ENCODE assay signal across 3 cellular contexts in genomic region chr14:74501691-74502090, GRCh38.
TF ChIP-seq lines count a peak whose summit lies in the region.

No MANE protein-coding gene starts in this region.

TF ChIP-seq in HepG2, 621 proteins besides CTCF, POLR2A, EP300 and RAD21:
- no peak for TF ChIP-seq ZNF569 (CRISPR knock-in tag; IDR thresholded peaks at IDR 0.05; ENCODE audit: borderline replicate concordance)
- no peak for TF ChIP-seq NKX3-1 (CRISPR knock-in tag; IDR thresholded peaks at IDR 0.05)
- TF ChIP-seq MIER2 (CRISPR knock-in tag; IDR thresholded peaks at IDR 0.05): no peak
- TF ChIP-seq KDM2A (CRISPR knock-in tag; IDR thresholded peaks at IDR 0.05; ENCODE audit: borderline replicate concordance, low read depth): peak; percentile 2; the same call in 1 of the 2 replicates
TF ChIP-seq in HepG2: peak in this region for 1.

TF ChIP-seq in H1, 55 proteins besides CTCF, POLR2A, EP300 and RAD21:
- TF ChIP-seq CREB1 (IDR thresholded peaks at IDR 0.05) (no peak), CHD1 (IDR thresholded peaks at IDR 0.05; ENCODE audit: low read depth, low read length) (no peak), TBP (IDR thresholded peaks at IDR 0.05; ENCODE audit: low read depth, low read length) (no peak), HDAC6 (IDR thresholded peaks at IDR 0.05; ENCODE audit: low read depth, low read length) (no peak), TAF1 (IDR thresholded peaks at IDR 0.05; ENCODE audit: low read depth, low read length) (no peak), BRCA1 (IDR thresholded peaks at IDR 0.05; ENCODE audit: low read depth, low read length) (no peak), KDM1A (IDR thresholded peaks at IDR 0.05; ENCODE audit: borderline replicate concordance, low read length) (no peak), ATF3 (IDR thresholded peaks at IDR 0.05; ENCODE audit: insufficient read depth, low read depth, low read length) (no peak), USF2 (IDR thresholded peaks at IDR 0.05; ENCODE audit: low read length) (no peak), POLR2AphosphoS5 (IDR thresholded peaks at IDR 0.05; ENCODE audit: low read depth, low read length) (no peak), CTBP2 (IDR thresholded peaks at IDR 0.05; ENCODE audit: borderline replicate concordance, insufficient read depth, insufficient read length, low read length) (no peak), RBBP5 (IDR thresholded peaks at IDR 0.05; ENCODE audit: borderline replicate concordance, low read depth, low read length) (no peak), CBX8 (IDR thresholded peaks at IDR 0.05; ENCODE audit: borderline replicate concordance, low read depth, low read length) (no peak), TEAD4 (IDR thresholded peaks at IDR 0.05; ENCODE audit: low read depth, low read length) (no peak), SIN3A (conservative IDR thresholded peaks at IDR 0.05 in 1 of 2, IDR thresholded peaks at IDR 0.05 in 1 of 2; ENCODE audit: low read depth in 1 of 2, low read length in 2 of 2) (no peak), MAX (IDR thresholded peaks at IDR 0.05) (no peak)

TF ChIP-seq in neural cell, 6 proteins besides CTCF, POLR2A, EP300 and RAD21:
- no peak for TF ChIP-seq TAF1 (IDR thresholded peaks at IDR 0.05; ENCODE audit: low read depth)
- TF ChIP-seq MXI1 (conservative IDR thresholded peaks at IDR 0.05; ENCODE audit: poor library complexity, severe bottlenecking): no peak
- TF ChIP-seq POLR2AphosphoS5 (IDR thresholded peaks at IDR 0.05): no peak
- TF ChIP-seq EZH2 (IDR thresholded peaks at IDR 0.05; ENCODE audit: borderline replicate concordance, insufficient read depth, low read length, poor library complexity, severe bottlenecking): no peak
- TF ChIP-seq REST (IDR thresholded peaks at IDR 0.05; ENCODE audit: borderline replicate concordance): no peak
- TF ChIP-seq SMC3 (conservative IDR thresholded peaks at IDR 0.05; ENCODE audit: poor library complexity): no peak
